8 cellular contexts compared by ENCODE assay signal in the genomic region with DNA sequence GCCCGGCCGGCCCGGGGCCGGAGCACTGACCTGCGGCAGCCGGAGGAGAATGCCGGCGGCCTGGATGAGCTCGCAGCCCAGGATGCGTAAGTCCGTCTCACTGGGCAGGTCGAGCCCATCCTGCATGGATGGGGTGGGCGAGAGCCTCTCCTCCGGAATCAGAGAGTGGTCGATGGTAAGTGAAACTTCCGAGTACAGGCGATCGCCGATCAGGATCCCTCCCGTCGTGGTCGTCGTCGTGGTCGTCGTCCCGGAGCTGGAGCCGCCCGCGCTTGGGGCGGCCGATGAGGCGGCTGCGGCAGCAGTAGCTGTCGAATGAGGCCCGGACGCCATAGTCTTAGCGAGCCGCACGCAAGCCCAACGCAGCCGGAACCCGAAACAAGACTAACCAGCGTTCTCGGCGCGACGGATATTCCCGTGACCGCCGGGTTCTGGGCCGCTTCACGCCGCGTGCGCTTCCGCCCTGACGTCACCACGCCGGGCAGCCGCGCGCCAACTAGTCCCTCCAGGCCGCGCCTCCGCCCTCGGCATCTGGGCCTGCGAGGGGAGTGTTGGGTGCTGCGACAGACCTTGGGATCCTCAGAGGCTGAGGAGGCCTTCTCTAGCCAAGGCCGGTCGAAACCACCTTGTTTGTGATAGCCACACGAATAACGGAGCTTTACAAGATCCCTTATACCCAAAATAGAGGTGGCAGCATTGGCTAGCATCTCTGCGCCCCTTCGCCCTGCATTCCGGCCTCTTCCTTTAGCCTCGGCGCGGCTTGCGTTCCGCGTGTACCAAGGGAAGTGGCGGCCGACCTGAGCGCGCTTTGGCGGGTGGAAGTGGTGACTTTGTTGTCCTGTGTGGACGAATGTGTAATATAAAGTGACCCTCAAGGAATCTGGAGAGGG. TPM values are rescaled to one million over a fixed set of nuclear protein-coding genes. Genes with fewer than 3 reads are reported as not detected.
DNase-seq lines count a peak whose midpoint lies in the region; ATAC-seq and TF ChIP-seq lines count a peak whose summit lies in the region.

Gene CCNL1 (minus strand): TSS at position 386 of the 890 bp plus-strand sequence. CDS start 53 bp downstream, at position 333.

- peak within 1 kb of the TSS; percentile 81 for H3K4me3 ChIP-seq in GM08714 (ENCODE audit: low read length)
- H3K4me3 ChIP-seq in SK-N-MC: peak within 1 kb of the TSS; percentile 90
- peak within 1 kb of the TSS; percentile 88 to 95 for H3K4me3 ChIP-seq in gastroesophageal sphincter
- H3K4me3 ChIP-seq in neutrophil (ENCODE audit: low read depth in 1 of 2, low read length in 1 of 2): peak within 1 kb of the TSS; percentile 98

- no peaks in the 10 kb centered on the region for H3K9me3 ChIP-seq in SK-N-MC (ENCODE audit: low read depth, low read length)
- no peaks in the 10 kb centered on the region for H3K9me3 ChIP-seq in gastroesophageal sphincter
- H3K9me3 ChIP-seq in neutrophil: no peaks in the 10 kb centered on the region

- H3K9me3 Mint-ChIP-seq in activated naive CD4-positive, alpha-beta T cell treated with anti-CD3 and anti-CD28 coated beads, Interleukin-2, amount 10 ng/mL, durations not matched to agents 7 days and 5 days: no peaks in the 10 kb centered on the region

- TF ChIP-seq CTCF in gastroesophageal sphincter (IDR thresholded peaks at IDR 0.05) (peak in 2 of 4 experiments; percentile 10 to 23), neutrophil (IDR thresholded peaks at IDR 0.05) (peak; percentile 19), subcutaneous adipose tissue (IDR thresholded peaks at IDR 0.05; ENCODE audit: low read depth) (no peak)

- peak; percentile 100 for TF ChIP-seq POLR2A in gastroesophageal sphincter (IDR thresholded peaks at IDR 0.05)

- H3K9ac ChIP-seq in SK-N-MC (ENCODE audit: insufficient read length): peak within 1 kb of the TSS; percentile 99

- H3K27me3 Mint-ChIP-seq in activated naive CD4-positive, alpha-beta T cell treated with anti-CD3 and anti-CD28 coated beads, Interleukin-2, amount 10 ng/mL, durations not matched to agents 7 days and 5 days: peaks cover 5% of the 10 kb centered on the region

- peaks cover 42% of the 10 kb centered on the region for H3K36me3 ChIP-seq in SK-N-MC (ENCODE audit: insufficient read depth, low read length)
- H3K36me3 ChIP-seq in gastroesophageal sphincter: peaks cover 2 to 36% of the 10 kb centered on the region in 2 donors
- peaks cover 39% of the 10 kb centered on the region for H3K36me3 ChIP-seq in neutrophil

- peaks cover 32 to 50% (median 39%) of the 10 kb centered on the region in 3 donors for H3K4me1 ChIP-seq in gastroesophageal sphincter
- peaks cover 60 to 67% of the 10 kb centered on the region in 2 experiments for H3K4me1 ChIP-seq in neutrophil (ENCODE audit: control insufficient read depth in 1 of 2, insufficient read depth in 1 of 2, low read depth in 1 of 2, low read length in 1 of 2)

- CTCF ChIA-PET in activated naive CD4-positive, alpha-beta T cell treated with anti-CD3 and anti-CD28 coated beads, Interleukin-2, amount 10 ng/mL, durations not matched to agents 7 days and 5 days (lab: Charles Lee): interaction anchor here (1.0 to 4.3 kb wide), 5 partner anchors 11 to 80 kb away, joined by 3 to 41 read pairs (median 3); no protein-coding TSS in a partner anchor

- H3K27ac ChIP-seq in SK-N-MC: peak within 1 kb of the TSS; percentile 92
- H3K27ac ChIP-seq in gastroesophageal sphincter: peak within 1 kb of the TSS; percentile 98 to 100 (median 100)
- H3K27ac ChIP-seq in neutrophil: peak within 1 kb of the TSS; percentile 99

- WGBS in gastroesophageal sphincter (ENCODE audit: low coverage in 1 of 2), 2 donors: 0% methylated on average over 3 to 11 of the region's 88 CpGs

- peak; percentile 81 for ATAC-seq in HG02588 (IDR thresholded peaks at IDR 0.05; ENCODE audit: unreplicated experiment)
- ATAC-seq in gastroesophageal sphincter: peak; percentile 94

- TF ChIP-seq EP300 in gastroesophageal sphincter (IDR thresholded peaks at IDR 0.05): no peak

- H3K27me3 ChIP-seq in gastroesophageal sphincter: no peaks in the 10 kb centered on the region
- no peaks in the 10 kb centered on the region for H3K27me3 ChIP-seq in neutrophil

- DNase-seq in NCI-H1048 (lab: John Stamatoyannopoulos, UW): peak; percentile 90
- DNase-seq in SK-N-MC (ENCODE audit: low read depth, low spot score): peak; percentile 78
- DNase-seq in activated naive CD4-positive, alpha-beta T cell treated with anti-CD3 and anti-CD28 coated beads, Interleukin-2, amount 10 ng/mL, durations not matched to agents 7 days and 5 days: peak; percentile 95

- peak within 1 kb of the TSS; percentile 100 for H3K27ac Mint-ChIP-seq in activated naive CD4-positive, alpha-beta T cell treated with anti-CD3 and anti-CD28 coated beads, Interleukin-2, amount 10 ng/mL, durations not matched to agents 7 days and 5 days

- H3K4me1 Mint-ChIP-seq in activated naive CD4-positive, alpha-beta T cell treated with anti-CD3 and anti-CD28 coated beads, Interleukin-2, amount 10 ng/mL, durations not matched to agents 7 days and 5 days: peaks cover 57% of the 10 kb centered on the region

- peak within 1 kb of the TSS; percentile 81 for H3K4me3 Mint-ChIP-seq in activated naive CD4-positive, alpha-beta T cell treated with anti-CD3 and anti-CD28 coated beads, Interleukin-2, amount 10 ng/mL, durations not matched to agents 7 days and 5 days

- peaks cover 49% of the 10 kb centered on the region for H3K36me3 Mint-ChIP-seq in activated naive CD4-positive, alpha-beta T cell treated with anti-CD3 and anti-CD28 coated beads, Interleukin-2, amount 10 ng/mL, durations not matched to agents 7 days and 5 days

RNA-seq across cellular contexts. Expression of gene CCNL1, which starts in this region (rescaled TPM):
- total RNA-seq in gastroesophageal sphincter (100 to 1,000 TPM in 2 of 4 donors, 10 to 100 TPM in 2; 32.7 to 211 (median 92.6) TPM), subcutaneous adipose tissue (100 to 1,000 TPM; 173 to 308 (median 197) TPM)

Comparison
In these comparisons a context has a peak if more than half of its experiments do, and no peak if none do; other contexts are left out.
1. Peak in every context shown above with its lines: DNase-seq, ATAC-seq, H3K4me3 ChIP-seq and H3K27ac ChIP-seq.